ENCODE assay signal across 9 cellular contexts in genomic region chr9:73143606-73144328, GRCh38. TPM values are rescaled to one million over a fixed set of nuclear protein-coding genes. Genes with fewer than 3 reads are reported as not detected.
DNase-seq lines count a peak whose midpoint lies in the region; ATAC-seq and TF ChIP-seq lines count a peak whose summit lies in the region.
"Had no signal": no experiment of that assay in that cellular context is flagged by ENCODE, and none has a peak within 500 bp of the region (broad histone marks: within the 10 kb centered on the region; RNA-seq: fewer than 3 reads in every experiment).

No MANE protein-coding gene starts in this region.

- peak; percentile 59 for DNase-seq in GM04504 (ENCODE audit: low read depth)
- peak; percentile 84 for DNase-seq in RPMI7951 (ENCODE audit: low read depth)
- DNase-seq in fibroblast of gingiva (ENCODE audit: low read depth), result peak; percentile 64
- DNase-seq in renal cortical epithelial cell (ENCODE audit: low read depth), result peak; percentile 93
- DNase-seq in activated CD4-positive, CD25-positive, alpha-beta regulatory T cell (lab: John Stamatoyannopoulos, UW), result no peak
- DNase-seq in effector CD4-positive, alpha-beta T cell, result no peak
- DNase-seq in OCI-LY7 (ENCODE audit: low spot score), result no peak
- DNase-seq: stimulated activated CD4-positive, alpha-beta T cell treated with anti-CD3 and anti-CD28 coated beads, Interleukin-4, amount 100 ng/mL, for 1 hour had no signal

- H4K20me1 ChIP-seq in OCI-LY7 (ENCODE audit: insufficient read depth, low read length), result no peaks in the 10 kb centered on the region

- no peaks in the 10 kb centered on the region for H3K9me2 ChIP-seq in OCI-LY7 (ENCODE audit: insufficient read depth, low read length)

- H3K79me2 ChIP-seq in OCI-LY7 (ENCODE audit: insufficient read depth, low read depth, low read length), result no peaks in the 10 kb centered on the region

- no TSS peak for BruUV-seq in OCI-LY7 (replicated peaks; lab: Mats Ljungman, UMichigan)

- peaks cover 3% of the 10 kb centered on the region for H3K4me1 ChIP-seq in OCI-LY7 (ENCODE audit: insufficient read depth, low read length, poor library complexity, severe bottlenecking)

- no peak overlapping the region for H2AFZ ChIP-seq in OCI-LY7 (ENCODE audit: low read length)

- no peaks in the 10 kb centered on the region for H3K36me3 ChIP-seq in OCI-LY7 (ENCODE audit: insufficient read depth, low read length)

- no peak overlapping the region for H3K4me3 ChIP-seq in OCI-LY7 (ENCODE audit: low read depth, low read length, poor library complexity, severe bottlenecking)

- H3K9me3 ChIP-seq in OCI-LY7 (ENCODE audit: low read length), result no peaks in the 10 kb centered on the region

- intact Hi-C loops in OCI-LY7 (cut with micrococcal nuclease; ENCODE audit: unreplicated experiment), result no loop called here

- ATAC-seq in GM21529 (IDR thresholded peaks at IDR 0.05; ENCODE audit: unreplicated experiment), result no peak

- CTCF ChIA-PET in OCI-LY7 (lab: Charles Lee; ENCODE audit: unreplicated experiment), result no interaction called here

- H3K4me2 ChIP-seq in OCI-LY7 (ENCODE audit: low read length), result no peak overlapping the region

- no peak for TF ChIP-seq CTCF in OCI-LY7 (conservative IDR thresholded peaks at IDR 0.05; ENCODE audit: low read length)

- POLR2A ChIA-PET in OCI-LY7 (lab: Charles Lee), result interaction anchor here (0.7 to 1.1 kb wide), 2 partner anchors 11 to 1713 kb away, joined by 4 to 10 read pairs; no protein-coding TSS in a partner anchor

- H3K27ac ChIP-seq in OCI-LY7 (ENCODE audit: low read depth, low read length, poor library complexity, severe bottlenecking), result no peak overlapping the region

RNA-seq across cellular contexts. Expression of gene ANXA1, which starts 7.9 kb away (rescaled TPM):
- total RNA-seq in RPMI7951 (2014; rRNA removed; shearing (Covaris generic)), result 652 and 737 TPM in 2 replicates
- total RNA-seq in renal cortical epithelial cell (426 and 600 TPM in 2 replicates), OCI-LY7 (2022) (not detected in 2 replicates)
- not detected in 2 replicates for total RNA-seq in OCI-LY7 (2014; rRNA removed; shearing (Covaris generic))

Comparison
In these comparisons a context has a peak if more than half of its experiments do, and no peak if none do; other contexts are left out.
1. DNase-seq: peak in GM04504 (single experiment), RPMI7951 (single experiment), fibroblast of gingiva (single experiment) and renal cortical epithelial cell (single experiment); none in activated CD4-positive, CD25-positive, alpha-beta regulatory T cell (0 of 4), effector CD4-positive, alpha-beta T cell (single experiment) and OCI-LY7 (single experiment).
2. RNA of gene ANXA1, which starts 7.9 kb away (total RNA-seq): 652 to 737 TPM in RPMI7951 and 426 to 600 TPM in renal cortical epithelial cell; not detected in OCI-LY7; every median in the first group is over 100 times any median in the second.